Comparison of ENCODE assay signal across 8 cellular contexts in genomic region chr14:54488646-54489317, GRCh38. TPM values are rescaled to one million over a fixed set of nuclear protein-coding genes. Genes with fewer than 3 reads are reported as not detected.
DNase-seq lines count a peak whose midpoint lies in the region; ATAC-seq, FAIRE-seq and TF ChIP-seq lines count a peak whose summit lies in the region.

GMFB (minus strand) TSS chr14:54488980; CDS start chr14:54488927, 53 bp downstream.

- TF ChIP-seq CTCF in AG10803 (conservative IDR thresholded peaks at IDR 0.05; ENCODE audit: low read length) = peak; percentile 57
- TF ChIP-seq CTCF in activated B cell treated with CpG ODN at 0.5 μM for 24 hours (IDR thresholded peaks at IDR 0.05) = no peak

- H3K4me1 Mint-ChIP-seq in activated B cell treated with CpG ODN at 0.5 μM for 24 hours = peaks cover 66% of the 10 kb centered on the region

- POLR2A ChIA-PET in activated B cell treated with CpG ODN at 0.5 μM for 24 hours (lab: Charles Lee) = interaction anchor here (0.5 to 3.6 kb wide), 13 partner anchors 17 to 1324 kb away, joined by 3 to 37 read pairs (median 5); partner anchors contain the start of genes CGRRF1, CNIH1, SOCS4 and WDHD1

- ATAC-seq in GM19023 (IDR thresholded peaks at IDR 0.05; ENCODE audit: unreplicated experiment) (peak; percentile 96), HG03280 (IDR thresholded peaks at IDR 0.05; ENCODE audit: unreplicated experiment) (peak; percentile 95), activated B cell treated with CpG ODN at 0.5 μM for 24 hours (ENCODE audit: low read depth) (peak; percentile 96)

- peak within 1 kb of the TSS; percentile 95 for H3K27ac ChIP-seq in caudate nucleus (ENCODE audit: low read depth, low read length)

- peak; percentile 33 for FAIRE-seq in islet of Langerhans (lab: Jason Lieb, UNC)

- peak; percentile 95 for DNase-seq in AG10803 (ENCODE audit: low read depth)
- DNase-seq in NCI-H345 (lab: John Stamatoyannopoulos, UW) = peak; percentile 86
- peak; percentile 80 for DNase-seq in activated B cell treated with CpG ODN at 0.5 μM for 24 hours
- DNase-seq in caudate nucleus (lab: John Stamatoyannopoulos, UW) = peak in 60 of 61 donors; percentile 25 to 89 (median 80)
- DNase-seq in stimulated activated CD4-positive, alpha-beta T cell treated with anti-CD3 and anti-CD28 coated beads, Interleukin-12 subunit alpha, Interleukin-12 subunit beta, amount 100 ng/mL, for 4 hours = peak; percentile 87

- intact Hi-C loops in activated B cell treated with CpG ODN at 0.5 μM for 24 hours (cut with micrococcal nuclease) = loop anchor here (1.0 to 10.0 kb wide), 7 partner anchors 21 to 1934 kb away; partner anchors contain the start of genes CDKN3, CGRRF1, CNIH1 and GPR137C

- H3K27ac Mint-ChIP-seq in activated B cell treated with CpG ODN at 0.5 μM for 24 hours = peak within 1 kb of the TSS; percentile 94

- peak within 1 kb of the TSS; percentile 94 for H3K4me3 Mint-ChIP-seq in activated B cell treated with CpG ODN at 0.5 μM for 24 hours

- CTCF ChIA-PET in activated B cell treated with CpG ODN at 0.5 μM for 24 hours (lab: Charles Lee) = interaction anchor here (1.1 to 1.8 kb wide), 2 partner anchors 21 to 285 kb away, joined by 3 to 7 read pairs; partner anchors contain the start of gene CGRRF1

- H3K4me3 ChIP-seq in AG10803 (ENCODE audit: low read length) = peak within 1 kb of the TSS; percentile 92

- no peaks in the 10 kb centered on the region for H3K9me3 Mint-ChIP-seq in activated B cell treated with CpG ODN at 0.5 μM for 24 hours

- peaks cover 12% of the 10 kb centered on the region for H3K36me3 Mint-ChIP-seq in activated B cell treated with CpG ODN at 0.5 μM for 24 hours (ENCODE audit: low read depth)

- no peaks in the 10 kb centered on the region for H3K27me3 Mint-ChIP-seq in activated B cell treated with CpG ODN at 0.5 μM for 24 hours

RNA-seq across cellular contexts. Expression of gene GMFB, which starts in this region (rescaled TPM):
- total RNA-seq in activated B cell treated with CpG ODN at 0.5 μM for 24 hours = 39.5 and 43.0 TPM in 2 replicates

Comparison
In these comparisons a context has a peak if more than half of its experiments do, and no peak if none do; other contexts are left out.
1. Peak in every context shown above with its lines: DNase-seq, ATAC-seq, H3K4me3 ChIP-seq and H3K27ac ChIP-seq.